In genomic region chr5:139014726-139015125, GRCh38 we compare ENCODE assay signal across 14 cellular contexts.
DNase-seq lines count a peak whose midpoint lies in the region; ATAC-seq and TF ChIP-seq lines count a peak whose summit lies in the region.
"Had no signal": no experiment of that assay in that cellular context is flagged by ENCODE, and none has a peak within 500 bp of the region (broad histone marks: within the 10 kb centered on the region; RNA-seq: fewer than 3 reads in every experiment).

No MANE protein-coding gene starts in this region.

- POLR2A ChIA-PET in PC-3 (lab: Charles Lee; ENCODE audit: unreplicated experiment), result no interaction called here

- peak; percentile 32 for DNase-seq in Calu3
- DNase-seq in PC-3, result peak; percentile 81
- peak; percentile 22 for DNase-seq in epithelial cell of prostate (ENCODE audit: low read depth, low spot score)
- DNase-seq in non-pigmented ciliary epithelial cell (ENCODE audit: low read depth), result peak; percentile 57
- DNase-seq in activated naive CD8-positive, alpha-beta T cell treated with anti-CD3 and anti-CD28 coated beads for 36 hours, result no peak
- DNase-seq in NCI-H2107 (lab: John Stamatoyannopoulos, UW), result no peak
- DNase-seq in nucleus accumbens (lab: John Stamatoyannopoulos, UW), result no peak
- DNase-seq: activated CD4-positive, alpha-beta T cell treated with anti-CD3 and anti-CD28 coated beads for 36 hours; CD4-positive, alpha-beta T cell; glutamatergic neuron; NCI-H446 treated with DMSO at 0.1 percent for 48 hours; retina; thyroid gland had no signal

- H3F3A ChIP-seq in PC-3 (ENCODE audit: low read length, unreplicated experiment), result no peaks in the 10 kb centered on the region

- H3K4me3 ChIP-seq in PC-3 (ENCODE audit: low read length), result no peak overlapping the region
- H3K4me3 ChIP-seq: thyroid gland had no signal

- H2AFZ ChIP-seq in PC-3 (ENCODE audit: low read length), result no peak overlapping the region

- BruUV-seq in Calu3 (replicated peaks; lab: Mats Ljungman, UMichigan) (no TSS peak), PC-3 (replicated peaks; lab: Mats Ljungman, UMichigan) (no TSS peak)

- ATAC-seq in PC-3, result peak; percentile 88
- ATAC-seq in HG02885 (IDR thresholded peaks at IDR 0.05; ENCODE audit: poor library complexity, unreplicated experiment), result no peak
- ATAC-seq: activated CD4-positive, alpha-beta T cell treated with anti-CD3 and anti-CD28 coated beads for 36 hours had no signal

- no peak overlapping the region for H3K27ac Mint-ChIP-seq in Calu3 (ENCODE audit: unreplicated experiment)
- no peak overlapping the region for H3K27ac Mint-ChIP-seq in activated naive CD8-positive, alpha-beta T cell treated with anti-CD3 and anti-CD28 coated beads for 36 hours
- H3K27ac Mint-ChIP-seq: activated CD4-positive, alpha-beta T cell treated with anti-CD3 and anti-CD28 coated beads for 36 hours; CD4-positive, alpha-beta T cell had no signal

- H3K79me2 ChIP-seq in PC-3 (ENCODE audit: low read length), result no peaks in the 10 kb centered on the region; the same call in 1 of the 2 replicates

- H3K27ac ChIP-seq in PC-3 (ENCODE audit: low read length) (peak overlapping the region; percentile 37), epithelial cell of prostate (peak overlapping the region; percentile 2)
- H3K27ac ChIP-seq: thyroid gland had no signal

- H3K27me3 Mint-ChIP-seq in Calu3 (ENCODE audit: unreplicated experiment), result no peaks in the 10 kb centered on the region
- no peaks in the 10 kb centered on the region for H3K27me3 Mint-ChIP-seq in activated naive CD8-positive, alpha-beta T cell treated with anti-CD3 and anti-CD28 coated beads for 36 hours
- H3K27me3 Mint-ChIP-seq: activated CD4-positive, alpha-beta T cell treated with anti-CD3 and anti-CD28 coated beads for 36 hours; CD4-positive, alpha-beta T cell had no signal

- H3K4me2 ChIP-seq in PC-3 (ENCODE audit: low read length), result peak overlapping the region; percentile 29

- no peaks in the 10 kb centered on the region for H3K9me2 ChIP-seq in PC-3 (replicated peaks; ENCODE audit: low read length)

- H3K4me1 Mint-ChIP-seq in Calu3 (ENCODE audit: low read depth, unreplicated experiment), result peaks cover 26% of the 10 kb centered on the region
- H3K4me1 Mint-ChIP-seq in activated naive CD8-positive, alpha-beta T cell treated with anti-CD3 and anti-CD28 coated beads for 36 hours, result no peaks in the 10 kb centered on the region

- H3K36me3 Mint-ChIP-seq in Calu3 (ENCODE audit: insufficient read depth, unreplicated experiment), result peaks cover 7% of the 10 kb centered on the region
- H3K36me3 Mint-ChIP-seq in activated naive CD8-positive, alpha-beta T cell treated with anti-CD3 and anti-CD28 coated beads for 36 hours, result peaks cover 34% of the 10 kb centered on the region

- H3K27me3 ChIP-seq in PC-3 (ENCODE audit: low read length), result no peaks in the 10 kb centered on the region
- H3K27me3 ChIP-seq: thyroid gland had no signal

- no peaks in the 10 kb centered on the region for H3K9me3 ChIP-seq in PC-3 (ENCODE audit: low read length)
- H3K9me3 ChIP-seq: thyroid gland had no signal

- H4K20me1 ChIP-seq in PC-3 (ENCODE audit: low read length), result no peaks in the 10 kb centered on the region

- H3K4me3 Mint-ChIP-seq in Calu3 (ENCODE audit: low read depth, unreplicated experiment), result no peak overlapping the region
- H3K4me3 Mint-ChIP-seq in activated naive CD8-positive, alpha-beta T cell treated with anti-CD3 and anti-CD28 coated beads for 36 hours, result no peak overlapping the region
- H3K4me3 Mint-ChIP-seq: activated CD4-positive, alpha-beta T cell treated with anti-CD3 and anti-CD28 coated beads for 36 hours; CD4-positive, alpha-beta T cell had no signal

- H3K36me3 ChIP-seq in PC-3 (ENCODE audit: low read depth, low read length), result peaks cover 5% of the 10 kb centered on the region; the same call in 1 of the 2 replicates
- H3K36me3 ChIP-seq: thyroid gland had no signal

- CTCF ChIA-PET in Calu3 (lab: Charles Lee), result no interaction called here
- CTCF ChIA-PET in PC-3 (lab: Charles Lee), result no interaction called here

- peaks cover 15% of the 10 kb centered on the region for H3K4me1 ChIP-seq in PC-3 (ENCODE audit: insufficient read depth, low read length)

- no peak overlapping the region for H3K9ac ChIP-seq in PC-3 (ENCODE audit: low read length)

- TF ChIP-seq CTCF in Calu3 (IDR thresholded peaks at IDR 0.05; ENCODE audit: unreplicated experiment) (no peak), PC-3 (conservative IDR thresholded peaks at IDR 0.05; ENCODE audit: low read depth, low read length) (no peak)

- peaks cover 3% of the 10 kb centered on the region for H3K9me3 Mint-ChIP-seq in Calu3 (ENCODE audit: low read depth, unreplicated experiment)
- no peaks in the 10 kb centered on the region for H3K9me3 Mint-ChIP-seq in activated naive CD8-positive, alpha-beta T cell treated with anti-CD3 and anti-CD28 coated beads for 36 hours
- H3K9me3 Mint-ChIP-seq: CD4-positive, alpha-beta T cell had no signal

- intact Hi-C loops in Calu3 (cut with micrococcal nuclease; ENCODE audit: unreplicated experiment) (no loop called here), PC-3 (cut with micrococcal nuclease) (no loop called here)

Comparison
In these comparisons a context has a peak if more than half of its experiments do, and no peak if none do; other contexts are left out.
1. DNase-seq: peak in Calu3 (single experiment), PC-3 (single experiment), epithelial cell of prostate (single experiment) and non-pigmented ciliary epithelial cell (single experiment); none in activated naive CD8-positive, alpha-beta T cell treated with anti-CD3 and anti-CD28 coated beads for 36 hours (single experiment), NCI-H2107 (single experiment) and nucleus accumbens (0 of 56).